In the genomic region with DNA sequence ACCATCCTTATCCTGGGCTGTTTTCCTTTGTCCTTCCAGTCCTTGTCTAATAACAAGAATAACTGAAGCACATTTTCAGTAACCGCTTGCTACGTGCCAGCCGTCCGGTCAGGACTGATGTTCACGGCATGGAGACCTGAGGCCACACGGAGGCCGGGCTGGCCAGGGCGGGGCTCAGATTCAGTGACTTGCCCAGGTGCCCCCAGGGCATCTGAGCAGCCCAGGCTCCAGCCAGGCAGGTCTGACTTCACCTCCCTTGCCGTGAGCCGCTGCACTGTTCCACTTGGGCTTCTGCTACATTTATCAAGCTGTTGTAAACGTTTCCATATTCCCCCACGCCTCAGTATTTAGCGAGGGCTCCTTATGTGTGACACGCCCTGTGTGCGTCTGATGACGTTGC, we compare ENCODE assay signal across 20 cellular contexts. TPM values are rescaled to one million over a fixed set of nuclear protein-coding genes. Genes with fewer than 3 reads are reported as not detected.
DNase-seq lines count a peak whose midpoint lies in the region; ATAC-seq and TF ChIP-seq lines count a peak whose summit lies in the region.
"Had no signal": no experiment of that assay in that cellular context is flagged by ENCODE, and none has a peak within 500 bp of the region (broad histone marks: within the 10 kb centered on the region; RNA-seq: fewer than 3 reads in every experiment).

No MANE protein-coding gene starts in this region.

- H3K27ac ChIP-seq in naive thymus-derived CD4-positive, alpha-beta T cell (ENCODE audit: low read depth, low read length), result no peak overlapping the region
- no peak overlapping the region for H3K27ac ChIP-seq in vagina
- H3K27ac ChIP-seq: C4-2B, Peyer's patch, SJSA1 had no signal

- H3K27ac Mint-ChIP-seq in activated naive CD4-positive, alpha-beta T cell treated with anti-CD3 and anti-CD28 coated beads, Interleukin-2, amount 10 ng/mL, durations not matched to agents 7 days and 5 days, result peak overlapping the region; percentile 45
- H3K27ac Mint-ChIP-seq in T-helper 17 cell, result peak overlapping the region; percentile 32
- peak overlapping the region in 7 of 9 donors; percentile 36 to 92 (median 68) for H3K27ac Mint-ChIP-seq in naive thymus-derived CD4-positive, alpha-beta T cell

- POLR2A ChIA-PET in naive thymus-derived CD4-positive, alpha-beta T cell (lab: Charles Lee), result no interaction called here

- H3K36me3 Mint-ChIP-seq in activated naive CD4-positive, alpha-beta T cell treated with anti-CD3 and anti-CD28 coated beads, Interleukin-2, amount 10 ng/mL, durations not matched to agents 7 days and 5 days, result peaks cover 27% of the 10 kb centered on the region
- no peaks in the 10 kb centered on the region for H3K36me3 Mint-ChIP-seq in T-helper 17 cell (ENCODE audit: low read depth)
- H3K36me3 Mint-ChIP-seq in naive thymus-derived CD4-positive, alpha-beta T cell, result peaks cover 0 to 19% (median 0%) of the 10 kb centered on the region in 5 donors
- H3K36me3 Mint-ChIP-seq: IgD-negative memory B cell had no signal

- TF ChIP-seq POLR2A in vagina (IDR thresholded peaks at IDR 0.05), result no peak

- H3K9me3 ChIP-seq in T-helper 17 cell (ENCODE audit: control insufficient read depth, low read length, poor library complexity, severe bottlenecking), result no peaks in the 10 kb centered on the region
- H3K9me3 ChIP-seq in naive thymus-derived CD4-positive, alpha-beta T cell (ENCODE audit: control insufficient read depth in 2 of 3, low read length in 3 of 3), result no peaks in the 10 kb centered on the region
- H3K9me3 ChIP-seq in vagina, result no peaks in the 10 kb centered on the region
- H3K9me3 ChIP-seq: Peyer's patch, SJSA1 had no signal

- no peaks in the 10 kb centered on the region for H3K27me3 ChIP-seq in naive thymus-derived CD4-positive, alpha-beta T cell (ENCODE audit: control insufficient read depth in 2 of 2, insufficient read depth in 2 of 2, low read length in 2 of 2)
- H3K27me3 ChIP-seq in vagina, result no peaks in the 10 kb centered on the region
- H3K27me3 ChIP-seq: Peyer's patch, SJSA1 had no signal

- H3K4me3 Mint-ChIP-seq in activated naive CD4-positive, alpha-beta T cell treated with anti-CD3 and anti-CD28 coated beads, Interleukin-2, amount 10 ng/mL, durations not matched to agents 7 days and 5 days, result no peak overlapping the region
- no peak overlapping the region for H3K4me3 Mint-ChIP-seq in T-helper 17 cell
- peak overlapping the region in 5 of 10 donors; percentile 0 to 75 (median 40) for H3K4me3 Mint-ChIP-seq in naive thymus-derived CD4-positive, alpha-beta T cell
- H3K4me3 Mint-ChIP-seq: IgD-negative memory B cell had no signal

- no peak for ATAC-seq in T-helper 17 cell
- no peak for ATAC-seq in naive thymus-derived CD4-positive, alpha-beta T cell
- no peak for ATAC-seq in GM19035 (IDR thresholded peaks at IDR 0.05; ENCODE audit: unreplicated experiment)
- ATAC-seq: Right ventricle myocardium inferior had no signal

- no peak overlapping the region for H3K4me3 ChIP-seq in naive thymus-derived CD4-positive, alpha-beta T cell (ENCODE audit: low read length)
- no peak overlapping the region for H3K4me3 ChIP-seq in vagina
- H3K4me3 ChIP-seq: Peyer's patch, SJSA1 had no signal

- H3K27me3 Mint-ChIP-seq in activated naive CD4-positive, alpha-beta T cell treated with anti-CD3 and anti-CD28 coated beads, Interleukin-2, amount 10 ng/mL, durations not matched to agents 7 days and 5 days, result no peaks in the 10 kb centered on the region
- H3K27me3 Mint-ChIP-seq in T-helper 17 cell, result no peaks in the 10 kb centered on the region
- H3K27me3 Mint-ChIP-seq in naive thymus-derived CD4-positive, alpha-beta T cell, result no peaks in the 10 kb centered on the region
- H3K27me3 Mint-ChIP-seq: IgD-negative memory B cell had no signal

- H3K4me1 Mint-ChIP-seq in activated naive CD4-positive, alpha-beta T cell treated with anti-CD3 and anti-CD28 coated beads, Interleukin-2, amount 10 ng/mL, durations not matched to agents 7 days and 5 days, result peaks cover 72% of the 10 kb centered on the region
- peaks cover 29% of the 10 kb centered on the region for H3K4me1 Mint-ChIP-seq in T-helper 17 cell
- peaks cover 25 to 73% (median 69%) of the 10 kb centered on the region in 7 donors for H3K4me1 Mint-ChIP-seq in naive thymus-derived CD4-positive, alpha-beta T cell

- H3K36me3 ChIP-seq in naive thymus-derived CD4-positive, alpha-beta T cell (ENCODE audit: control insufficient read depth in 2 of 3, insufficient read depth in 3 of 3, low read length in 3 of 3), result peaks cover 0 to 14% (median 0%) of the 10 kb centered on the region in 3 experiments
- no peaks in the 10 kb centered on the region for H3K36me3 ChIP-seq in vagina

- no peak for DNase-seq in activated naive CD4-positive, alpha-beta T cell treated with anti-CD3 and anti-CD28 coated beads, Interleukin-2, amount 10 ng/mL, durations not matched to agents 7 days and 5 days
- DNase-seq in activated naive CD4-positive, alpha-beta T cell treated with anti-CD3 and anti-CD28 coated beads, Interleukin-2, amount 50 U/mL, for 16 hours, result no peak
- DNase-seq in T-helper 17 cell (no peak), vagina (ENCODE audit: extremely low spot score in 2 of 2) (no peak), T-helper 2 cell (no peak)
- no peak for DNase-seq in naive thymus-derived CD4-positive, alpha-beta T cell
- DNase-seq: AML-193, EL, Karpas-422, MV-4-11, NCI-H1105 treated with DMSO at 0.1 percent for 48 hours, NCI-H2029 treated with DMSO at 0.1 percent for 48 hours, NCI-H345, NCI-H524, Peyer's patch had no signal

- H3K9me3 Mint-ChIP-seq in activated naive CD4-positive, alpha-beta T cell treated with anti-CD3 and anti-CD28 coated beads, Interleukin-2, amount 10 ng/mL, durations not matched to agents 7 days and 5 days, result no peaks in the 10 kb centered on the region
- peaks cover 0 to 2% (median 0%) of the 10 kb centered on the region in 11 donors for H3K9me3 Mint-ChIP-seq in naive thymus-derived CD4-positive, alpha-beta T cell
- H3K9me3 Mint-ChIP-seq: IgD-negative memory B cell had no signal

- no peak for TF ChIP-seq CTCF in vagina (IDR thresholded peaks at IDR 0.05)

- CTCF ChIA-PET in activated naive CD4-positive, alpha-beta T cell treated with anti-CD3 and anti-CD28 coated beads, Interleukin-2, amount 10 ng/mL, durations not matched to agents 7 days and 5 days (lab: Charles Lee), result no interaction called here
- CTCF ChIA-PET in naive thymus-derived CD4-positive, alpha-beta T cell (lab: Charles Lee), result no interaction called here

- H3K4me1 ChIP-seq in naive thymus-derived CD4-positive, alpha-beta T cell (ENCODE audit: control insufficient read depth in 2 of 2, insufficient read depth in 2 of 2, low read length in 2 of 2), result peaks cover 0 to 30% of the 10 kb centered on the region in 2 donors
- H3K4me1 ChIP-seq in vagina, result peaks cover 28% of the 10 kb centered on the region
- H3K4me1 ChIP-seq: Peyer's patch, SJSA1 had no signal

- intact Hi-C loops in naive thymus-derived CD4-positive, alpha-beta T cell (cut with micrococcal nuclease), result no loop called here
- intact Hi-C loops in vagina (cut with DNase I), result no loop called here

RNA-seq across cellular contexts. Expression of a gene that starts 43.6 kb away (rescaled TPM):
- total RNA-seq in T-helper 17 cell, result 100 to 1,000 TPM in 1 of 2 donors, 10 to 100 TPM in 1; 87.6 to 112 TPM
- total RNA-seq in naive thymus-derived CD4-positive, alpha-beta T cell, result 100 to 1,000 TPM in 1 of 5 experiments, 10 to 100 TPM in 4; 69.4 to 114 (median 90.1) TPM
- polyA plus RNA-seq in naive thymus-derived CD4-positive, alpha-beta T cell, result 10 to 100 TPM; 36.7 to 49.1 TPM
- 40.5 TPM for total RNA-seq in vagina

RNA-seq across cellular contexts. Expression of a gene that starts 49.7 kb away (rescaled TPM):
- total RNA-seq in T-helper 17 cell, result 10 to 100 TPM; 59.8 to 60.9 TPM
- 10 to 100 TPM; 37.7 to 69.0 (median 56.9) TPM for total RNA-seq in naive thymus-derived CD4-positive, alpha-beta T cell
- 1 to 10 TPM; 3.6 to 6.6 TPM for polyA plus RNA-seq in naive thymus-derived CD4-positive, alpha-beta T cell
- 28.5 TPM for total RNA-seq in vagina
